In the genomic region with DNA sequence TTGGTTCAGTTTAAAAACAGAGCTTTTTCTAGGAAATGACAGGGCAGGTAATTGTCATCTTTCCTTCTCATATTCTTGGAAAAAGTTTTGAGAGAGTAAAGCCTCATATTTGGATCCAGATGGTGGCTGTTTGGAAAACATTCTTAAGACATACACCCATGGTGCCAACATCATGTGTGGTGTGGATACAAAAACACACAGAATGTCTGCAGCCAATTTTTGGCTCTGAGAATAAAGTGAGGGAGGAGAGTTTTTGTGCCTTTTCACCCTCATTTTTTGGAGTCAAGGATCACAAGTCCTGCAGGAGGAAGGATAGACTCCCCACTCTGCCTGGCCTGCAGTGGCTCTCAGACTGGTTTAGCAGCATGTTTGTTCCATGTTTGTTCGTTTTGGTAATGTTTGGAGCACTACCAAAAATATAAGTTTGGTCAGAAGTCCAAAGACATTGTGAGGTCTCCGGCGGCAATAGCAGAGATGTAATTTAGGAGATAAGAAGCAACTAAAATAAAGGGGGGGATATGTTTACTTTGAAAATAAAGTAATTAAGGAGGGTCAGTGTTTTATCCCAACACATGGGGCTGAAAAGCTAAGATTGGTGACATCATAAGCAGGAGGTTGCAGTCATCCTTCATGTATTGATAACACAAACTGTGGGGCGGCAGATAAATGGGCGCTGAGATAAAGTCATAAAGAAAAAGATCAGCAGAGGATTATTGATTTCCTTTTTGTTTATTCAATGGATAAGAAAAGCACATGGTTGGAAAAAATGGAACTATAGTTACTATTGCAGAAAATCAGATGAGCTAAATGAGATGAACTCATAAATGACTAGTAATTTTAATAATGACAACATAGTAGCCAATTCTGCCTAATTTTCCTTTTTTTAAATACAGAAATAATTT, we compare ENCODE assay signal across 1 cellular context.
TF ChIP-seq lines count a peak whose summit lies in the region.

No MANE protein-coding gene starts in this region.

TF ChIP-seq in GM23338, 12 proteins besides CTCF, POLR2A, EP300 and RAD21 (continued from another document):
- TF ChIP-seq, protein P1, sequence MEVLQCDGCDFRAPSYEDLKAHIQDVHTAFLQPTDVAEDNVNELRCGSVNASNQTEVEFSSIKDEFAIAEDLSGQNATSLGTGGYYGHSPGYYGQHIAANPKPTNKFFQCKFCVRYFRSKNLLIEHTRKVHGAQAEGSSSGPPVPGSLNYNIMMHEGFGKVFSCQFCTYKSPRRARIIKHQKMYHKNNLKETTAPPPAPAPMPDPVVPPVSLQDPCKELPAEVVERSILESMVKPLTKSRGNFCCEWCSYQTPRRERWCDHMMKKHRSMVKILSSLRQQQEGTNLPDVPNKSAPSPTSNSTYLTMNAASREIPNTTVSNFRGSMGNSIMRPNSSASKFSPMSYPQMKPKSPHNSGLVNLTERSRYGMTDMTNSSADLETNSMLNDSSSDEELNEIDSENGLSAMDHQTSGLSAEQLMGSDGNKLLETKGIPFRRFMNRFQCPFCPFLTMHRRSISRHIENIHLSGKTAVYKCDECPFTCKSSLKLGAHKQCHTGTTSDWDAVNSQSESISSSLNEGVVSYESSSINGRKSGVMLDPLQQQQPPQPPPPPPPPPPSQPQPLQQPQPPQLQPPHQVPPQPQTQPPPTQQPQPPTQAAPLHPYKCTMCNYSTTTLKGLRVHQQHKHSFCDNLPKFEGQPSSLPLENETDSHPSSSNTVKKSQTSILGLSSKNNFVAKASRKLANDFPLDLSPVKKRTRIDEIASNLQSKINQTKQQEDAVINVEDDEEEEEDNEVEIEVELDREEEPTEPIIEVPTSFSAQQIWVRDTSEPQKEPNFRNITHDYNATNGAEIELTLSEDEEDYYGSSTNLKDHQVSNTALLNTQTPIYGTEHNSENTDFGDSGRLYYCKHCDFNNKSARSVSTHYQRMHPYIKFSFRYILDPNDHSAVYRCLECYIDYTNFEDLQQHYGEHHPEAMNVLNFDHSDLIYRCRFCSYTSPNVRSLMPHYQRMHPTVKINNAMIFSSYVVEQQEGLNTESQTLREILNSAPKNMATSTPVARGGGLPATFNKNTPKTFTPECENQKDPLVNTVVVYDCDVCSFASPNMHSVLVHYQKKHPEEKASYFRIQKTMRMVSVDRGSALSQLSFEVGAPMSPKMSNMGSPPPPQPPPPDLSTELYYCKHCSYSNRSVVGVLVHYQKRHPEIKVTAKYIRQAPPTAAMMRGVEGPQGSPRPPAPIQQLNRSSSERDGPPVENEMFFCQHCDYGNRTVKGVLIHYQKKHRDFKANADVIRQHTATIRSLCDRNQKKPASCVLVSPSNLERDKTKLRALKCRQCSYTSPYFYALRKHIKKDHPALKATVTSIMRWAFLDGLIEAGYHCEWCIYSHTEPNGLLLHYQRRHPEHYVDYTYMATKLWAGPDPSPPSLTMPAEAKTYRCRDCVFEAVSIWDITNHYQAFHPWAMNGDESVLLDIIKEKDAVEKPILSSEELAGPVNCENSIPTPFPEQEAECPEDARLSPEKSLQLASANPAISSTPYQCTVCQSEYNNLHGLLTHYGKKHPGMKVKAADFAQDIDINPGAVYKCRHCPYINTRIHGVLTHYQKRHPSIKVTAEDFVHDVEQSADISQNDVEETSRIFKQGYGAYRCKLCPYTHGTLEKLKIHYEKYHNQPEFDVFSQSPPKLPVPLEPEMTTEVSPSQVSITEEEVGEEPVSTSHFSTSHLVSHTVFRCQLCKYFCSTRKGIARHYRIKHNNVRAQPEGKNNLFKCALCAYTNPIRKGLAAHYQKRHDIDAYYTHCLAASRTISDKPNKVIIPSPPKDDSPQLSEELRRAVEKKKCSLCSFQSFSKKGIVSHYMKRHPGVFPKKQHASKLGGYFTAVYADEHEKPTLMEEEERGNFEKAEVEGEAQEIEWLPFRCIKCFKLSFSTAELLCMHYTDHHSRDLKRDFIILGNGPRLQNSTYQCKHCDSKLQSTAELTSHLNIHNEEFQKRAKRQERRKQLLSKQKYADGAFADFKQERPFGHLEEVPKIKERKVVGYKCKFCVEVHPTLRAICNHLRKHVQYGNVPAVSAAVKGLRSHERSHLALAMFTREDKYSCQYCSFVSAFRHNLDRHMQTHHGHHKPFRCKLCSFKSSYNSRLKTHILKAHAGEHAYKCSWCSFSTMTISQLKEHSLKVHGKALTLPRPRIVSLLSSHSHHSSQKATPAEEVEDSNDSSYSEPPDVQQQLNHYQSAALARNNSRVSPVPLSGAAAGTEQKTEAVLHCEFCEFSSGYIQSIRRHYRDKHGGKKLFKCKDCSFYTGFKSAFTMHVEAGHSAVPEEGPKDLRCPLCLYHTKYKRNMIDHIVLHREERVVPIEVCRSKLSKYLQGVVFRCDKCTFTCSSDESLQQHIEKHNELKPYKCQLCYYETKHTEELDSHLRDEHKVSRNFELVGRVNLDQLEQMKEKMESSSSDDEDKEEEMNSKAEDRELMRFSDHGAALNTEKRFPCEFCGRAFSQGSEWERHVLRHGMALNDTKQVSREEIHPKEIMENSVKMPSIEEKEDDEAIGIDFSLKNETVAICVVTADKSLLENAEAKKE (CRISPR knock-in tag; IDR thresholded peaks at IDR 0.05), result no peak
- no peak for TF ChIP-seq STAT1 (IDR thresholded peaks at IDR 0.05; ENCODE audit: unreplicated experiment)
- no peak for TF ChIP-seq POLR2AphosphoS5 (IDR thresholded peaks at IDR 0.05; ENCODE audit: low read depth)
- no peak for TF ChIP-seq EZH2phosphoT487 (IDR thresholded peaks at IDR 0.05; ENCODE audit: unreplicated experiment)
- no peak for TF ChIP-seq JUNB (IDR thresholded peaks at IDR 0.05; ENCODE audit: unreplicated experiment)
- TF ChIP-seq, protein P2, sequence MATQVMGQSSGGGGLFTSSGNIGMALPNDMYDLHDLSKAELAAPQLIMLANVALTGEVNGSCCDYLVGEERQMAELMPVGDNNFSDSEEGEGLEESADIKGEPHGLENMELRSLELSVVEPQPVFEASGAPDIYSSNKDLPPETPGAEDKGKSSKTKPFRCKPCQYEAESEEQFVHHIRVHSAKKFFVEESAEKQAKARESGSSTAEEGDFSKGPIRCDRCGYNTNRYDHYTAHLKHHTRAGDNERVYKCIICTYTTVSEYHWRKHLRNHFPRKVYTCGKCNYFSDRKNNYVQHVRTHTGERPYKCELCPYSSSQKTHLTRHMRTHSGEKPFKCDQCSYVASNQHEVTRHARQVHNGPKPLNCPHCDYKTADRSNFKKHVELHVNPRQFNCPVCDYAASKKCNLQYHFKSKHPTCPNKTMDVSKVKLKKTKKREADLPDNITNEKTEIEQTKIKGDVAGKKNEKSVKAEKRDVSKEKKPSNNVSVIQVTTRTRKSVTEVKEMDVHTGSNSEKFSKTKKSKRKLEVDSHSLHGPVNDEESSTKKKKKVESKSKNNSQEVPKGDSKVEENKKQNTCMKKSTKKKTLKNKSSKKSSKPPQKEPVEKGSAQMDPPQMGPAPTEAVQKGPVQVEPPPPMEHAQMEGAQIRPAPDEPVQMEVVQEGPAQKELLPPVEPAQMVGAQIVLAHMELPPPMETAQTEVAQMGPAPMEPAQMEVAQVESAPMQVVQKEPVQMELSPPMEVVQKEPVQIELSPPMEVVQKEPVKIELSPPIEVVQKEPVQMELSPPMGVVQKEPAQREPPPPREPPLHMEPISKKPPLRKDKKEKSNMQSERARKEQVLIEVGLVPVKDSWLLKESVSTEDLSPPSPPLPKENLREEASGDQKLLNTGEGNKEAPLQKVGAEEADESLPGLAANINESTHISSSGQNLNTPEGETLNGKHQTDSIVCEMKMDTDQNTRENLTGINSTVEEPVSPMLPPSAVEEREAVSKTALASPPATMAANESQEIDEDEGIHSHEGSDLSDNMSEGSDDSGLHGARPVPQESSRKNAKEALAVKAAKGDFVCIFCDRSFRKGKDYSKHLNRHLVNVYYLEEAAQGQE (IDR thresholded peaks at IDR 0.05; ENCODE audit: unreplicated experiment), result no peak
- no peak for TF ChIP-seq ZNF331 (CRISPR knock-in tag; IDR thresholded peaks at IDR 0.05; ENCODE audit: low read depth)
- TF ChIP-seq ZNF114 (CRISPR knock-in tag; IDR thresholded peaks at IDR 0.05), result no peak
- TF ChIP-seq CREB1 (CRISPR knock-in tag; IDR thresholded peaks at IDR 0.05; ENCODE audit: low read depth), result no peak
TF ChIP-seq in GM23338: peak in this region for 0.
